Comparison of ENCODE assay signal across 1 cellular context in genomic region chr17:17824119-17824779, GRCh38.
TF ChIP-seq lines count a peak whose summit lies in the region.

No MANE protein-coding gene starts in this region.

TF ChIP-seq in HEK293, 187 proteins besides CTCF, POLR2A, EP300 and RAD21 (continued from another document):
- peak; percentile 4 for TF ChIP-seq PRDM10 (tag by site-specific recombination; IDR thresholded peaks at IDR 0.05)
- TF ChIP-seq GLI2 (tag by site-specific recombination; IDR thresholded peaks at IDR 0.05; ENCODE audit: borderline replicate concordance, low read depth): no peak
- TF ChIP-seq ZXDB (tag by site-specific recombination; IDR thresholded peaks at IDR 0.05): 0 out of 2 replicates have a peak, but pooled peaks have one; percentile 31
- no peak for TF ChIP-seq MEIS1 (CRISPR knock-in tag; IDR thresholded peaks at IDR 0.05; ENCODE audit: borderline replicate concordance)
- TF ChIP-seq ZBTB48 (tag by site-specific recombination; IDR thresholded peaks at IDR 0.05): peak; percentile 63; the same call in 1 of the 2 replicates
- no peak for TF ChIP-seq ZNF518A (tag by site-specific recombination; conservative IDR thresholded peaks at IDR 0.05; ENCODE audit: low read depth)
- TF ChIP-seq ZNF501 (tag by site-specific recombination; IDR thresholded peaks at IDR 0.05): peak; percentile 44; the same call in 1 of the 2 replicates
- TF ChIP-seq GLIS1 (tag by site-specific recombination; IDR thresholded peaks at IDR 0.05): peak; percentile 76
- peak; percentile 51; the same call in 1 of the 2 replicates for TF ChIP-seq KLF8 (tag by site-specific recombination; IDR thresholded peaks at IDR 0.05)
- TF ChIP-seq ZNF561 (tag by site-specific recombination; IDR thresholded peaks at IDR 0.05; ENCODE audit: borderline replicate concordance): no peak
- TF ChIP-seq ZBTB17 (tag by site-specific recombination; IDR thresholded peaks at IDR 0.05): peak; percentile 83
- TF ChIP-seq ZSCAN16 (tag by site-specific recombination; IDR thresholded peaks at IDR 0.05): peak; percentile 92
- TF ChIP-seq SP3 (tag by site-specific recombination; IDR thresholded peaks at IDR 0.05): peak; percentile 46; the same call in 1 of the 2 replicates
- TF ChIP-seq GLIS2 (tag by site-specific recombination; IDR thresholded peaks at IDR 0.05): peak; percentile 9; the same call in 1 of the 2 replicates
- TF ChIP-seq, protein P1, sequence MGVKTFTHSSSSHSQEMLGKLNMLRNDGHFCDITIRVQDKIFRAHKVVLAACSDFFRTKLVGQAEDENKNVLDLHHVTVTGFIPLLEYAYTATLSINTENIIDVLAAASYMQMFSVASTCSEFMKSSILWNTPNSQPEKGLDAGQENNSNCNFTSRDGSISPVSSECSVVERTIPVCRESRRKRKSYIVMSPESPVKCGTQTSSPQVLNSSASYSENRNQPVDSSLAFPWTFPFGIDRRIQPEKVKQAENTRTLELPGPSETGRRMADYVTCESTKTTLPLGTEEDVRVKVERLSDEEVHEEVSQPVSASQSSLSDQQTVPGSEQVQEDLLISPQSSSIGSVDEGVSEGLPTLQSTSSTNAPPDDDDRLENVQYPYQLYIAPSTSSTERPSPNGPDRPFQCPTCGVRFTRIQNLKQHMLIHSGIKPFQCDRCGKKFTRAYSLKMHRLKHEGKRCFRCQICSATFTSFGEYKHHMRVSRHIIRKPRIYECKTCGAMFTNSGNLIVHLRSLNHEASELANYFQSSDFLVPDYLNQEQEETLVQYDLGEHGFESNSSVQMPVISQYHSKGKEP (tag by site-specific recombination; IDR thresholded peaks at IDR 0.05): no peak
- TF ChIP-seq ZEB2 (tag by site-specific recombination; IDR thresholded peaks at IDR 0.05): peak; percentile 47; the same call in 1 of the 2 replicates
- peak; percentile 90 for TF ChIP-seq ZNF10 (tag by site-specific recombination; IDR thresholded peaks at IDR 0.05)
- TF ChIP-seq SP7 (tag by site-specific recombination; IDR thresholded peaks at IDR 0.05): 0 out of 2 replicates have a peak, but pooled peaks have one; percentile 42
- no peak for TF ChIP-seq OSR2 (tag by site-specific recombination; IDR thresholded peaks at IDR 0.05)
- TF ChIP-seq, protein P2, sequence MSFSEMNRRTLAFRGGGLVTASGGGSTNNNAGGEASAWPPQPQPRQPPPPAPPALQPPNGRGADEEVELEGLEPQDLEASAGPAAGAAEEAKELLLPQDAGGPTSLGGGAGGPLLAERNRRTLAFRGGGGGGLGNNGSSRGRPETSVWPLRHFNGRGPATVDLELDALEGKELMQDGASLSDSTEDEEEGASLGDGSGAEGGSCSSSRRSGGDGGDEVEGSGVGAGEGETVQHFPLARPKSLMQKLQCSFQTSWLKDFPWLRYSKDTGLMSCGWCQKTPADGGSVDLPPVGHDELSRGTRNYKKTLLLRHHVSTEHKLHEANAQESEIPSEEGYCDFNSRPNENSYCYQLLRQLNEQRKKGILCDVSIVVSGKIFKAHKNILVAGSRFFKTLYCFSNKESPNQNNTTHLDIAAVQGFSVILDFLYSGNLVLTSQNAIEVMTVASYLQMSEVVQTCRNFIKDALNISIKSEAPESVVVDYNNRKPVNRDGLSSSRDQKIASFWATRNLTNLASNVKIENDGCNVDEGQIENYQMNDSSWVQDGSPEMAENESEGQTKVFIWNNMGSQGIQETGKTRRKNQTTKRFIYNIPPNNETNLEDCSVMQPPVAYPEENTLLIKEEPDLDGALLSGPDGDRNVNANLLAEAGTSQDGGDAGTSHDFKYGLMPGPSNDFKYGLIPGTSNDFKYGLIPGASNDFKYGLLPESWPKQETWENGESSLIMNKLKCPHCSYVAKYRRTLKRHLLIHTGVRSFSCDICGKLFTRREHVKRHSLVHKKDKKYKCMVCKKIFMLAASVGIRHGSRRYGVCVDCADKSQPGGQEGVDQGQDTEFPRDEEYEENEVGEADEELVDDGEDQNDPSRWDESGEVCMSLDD (tag by site-specific recombination; IDR thresholded peaks at IDR 0.05): peak; percentile 41; the same call in 1 of the 2 replicates
- no peak for TF ChIP-seq ZNF202 (tag by site-specific recombination; IDR thresholded peaks at IDR 0.05; ENCODE audit: borderline replicate concordance)
TF ChIP-seq in HEK293: peak in this region for 23.
